In genomic region chr5:175124821-175125220, GRCh38 we compare ENCODE assay signal across 33 cellular contexts.
"Had no signal": no experiment of that assay in that cellular context is flagged by ENCODE, and none has a peak within 500 bp of the region (broad histone marks: within the 10 kb centered on the region; RNA-seq: fewer than 3 reads in every experiment).

No MANE protein-coding gene starts in this region.

- H3K9me3 ChIP-seq: adrenal gland, ascending aorta, body of pancreas had no signal

- FAIRE-seq: astrocyte, bronchial epithelial cell had no signal

- H3K4me3 ChIP-seq: adrenal gland, ascending aorta, body of pancreas, breast epithelium, cardiac muscle cell had no signal

- H3K36me3 ChIP-seq: adrenal gland, ascending aorta, brain microvascular endothelial cell, breast epithelium, cardiac muscle cell had no signal

- H3K27ac ChIP-seq: adrenal gland, ascending aorta, body of pancreas, brain microvascular endothelial cell, breast epithelium, cardiac muscle cell had no signal

- H3K4me1 ChIP-seq: adrenal gland, ascending aorta, body of pancreas, breast epithelium had no signal

- ATAC-seq: activated naive CD4-positive, alpha-beta T cell treated with anti-CD3 and anti-CD28 coated beads, Interleukin-2, amount 50 U/mL, for 72 hours; activated naive CD8-positive, alpha-beta T cell treated with anti-CD3 and anti-CD28 coated beads, Interleukin-2, amount 50 U/mL, for 24 hours; activated T-cell treated with anti-CD3 and anti-CD28 coated beads, Interleukin-2, amount 50 U/mL, for 4 hours; activated T-cell treated with anti-CD3 and anti-CD28 coated beads, Interleukin-2, amount 50 U/mL, for 72 hours; activated T-helper 17 cell treated with anti-CD3 and anti-CD28 coated beads, Interleukin-2, amount 50 U/mL, for 72 hours; body of pancreas had no signal

- H3K27me3 ChIP-seq: adrenal gland, ascending aorta, body of pancreas, brain microvascular endothelial cell, breast epithelium, cardiac muscle cell had no signal

- DNase-seq: activated effector memory CD4-positive, alpha-beta T cell treated with anti-CD3 and anti-CD28 coated beads, Interleukin-2, amount 50 U/mL, for 16 hours; activated effector memory CD4-positive, alpha-beta T cell treated with Interleukin-2 at 50 U/mL for 16 hours; activated gamma-delta T cell; activated gamma-delta T cell treated with Interleukin-2 at 50 U/mL for 16 hours; activated naive CD4-positive, alpha-beta T cell; activated naive CD4-positive, alpha-beta T cell treated with anti-CD3 and anti-CD28 coated beads for 36 hours; activated naive CD4-positive, alpha-beta T cell treated with anti-CD3 and anti-CD28 coated beads, Interleukin-2, amount 10 ng/mL, durations not matched to agents 7 days and 5 days; activated naive CD4-positive, alpha-beta T cell treated with anti-CD3 and anti-CD28 coated beads, Interleukin-2, amount 50 U/mL, for 16 hours; activated naive CD4-positive, alpha-beta T cell treated with Interleukin-2 at 50 U/mL for 16 hours; activated naive CD8-positive, alpha-beta T cell treated with anti-CD3 and anti-CD28 coated beads for 36 hours; activated naive CD8-positive, alpha-beta T cell treated with anti-CD3 and anti-CD28 coated beads, Interleukin-2, amount 10 ng/mL, durations not matched to agents 7 days and 5 days; activated naive CD8-positive, alpha-beta T cell treated with anti-CD3 and anti-CD28 coated beads, Interleukin-2, amount 50 U/mL, for 24 hours; activated T-cell treated with anti-CD3 and anti-CD28 coated beads, Interleukin-2, amount 50 U/mL, for 24 hours; activated T-cell treated with anti-CD3 and anti-CD28 coated beads, Interleukin-2, amount 50 U/mL, for 4 hours; activated T-cell treated with anti-CD3 and anti-CD28 coated beads, Interleukin-2, amount 50 U/mL, for 48 hours; activated T-cell treated with anti-CD3 and anti-CD28 coated beads, Interleukin-2, amount 50 U/mL, for 72 hours; adrenal gland; amniotic stem cell; amygdala; anterior cingulate cortex; aorta; body of pancreas; brain microvascular endothelial cell; caudate nucleus; central memory CD4-positive, alpha-beta T cell; cerebellar nuclear complex had no signal
